ENCODE assay signal across 8 cellular contexts in genomic region chr3:101849714-101850326, GRCh38. TPM values are rescaled to one million over a fixed set of nuclear protein-coding genes. Genes with fewer than 3 reads are reported as not detected.
A peak's percentile ranks its signal among the peaks of the same experiment; 100 is the strongest.
DNase-seq lines count a peak whose midpoint lies in the region; ATAC-seq and TF ChIP-seq lines count a peak whose summit lies in the region.

No MANE protein-coding gene starts in this region.

- no peaks in the 10 kb centered on the region for H3K27me3 ChIP-seq in body of pancreas
- no peaks in the 10 kb centered on the region for H3K27me3 ChIP-seq in kidney epithelial cell (ENCODE audit: control insufficient read depth, insufficient read depth, low read length)

- ATAC-seq in HG03354 (IDR thresholded peaks at IDR 0.05; ENCODE audit: poor library complexity, severe bottlenecking, unreplicated experiment), result peak; percentile 31
- ATAC-seq in body of pancreas, result peak; percentile 24

- H3K36me3 Mint-ChIP-seq in CD14-positive monocyte, result peaks cover 43 to 45% of the 10 kb centered on the region in 2 donors

- H3K9me3 ChIP-seq in body of pancreas, result no peaks in the 10 kb centered on the region

- peaks cover 56% of the 10 kb centered on the region for H3K4me1 Mint-ChIP-seq in CD14-positive monocyte

- H3K4me3 Mint-ChIP-seq in CD14-positive monocyte, result peak overlapping the region; percentile 96

- no peaks in the 10 kb centered on the region for H3K27me3 Mint-ChIP-seq in CD14-positive monocyte (ENCODE audit: low read depth in 3 of 3)

- H3K36me3 ChIP-seq in body of pancreas (replicated peaks in 1 of 2; ENCODE audit: insufficient read depth in 1 of 2, low read depth in 2 of 2) (peaks cover 0 to 17% of the 10 kb centered on the region in 2 donors), kidney epithelial cell (ENCODE audit: control insufficient read depth, insufficient read depth, low read length) (peaks cover 2% of the 10 kb centered on the region)

- peak overlapping the region; percentile 64 to 95 for H3K4me3 ChIP-seq in body of pancreas
- H3K4me3 ChIP-seq in kidney epithelial cell (ENCODE audit: low read depth, low read length), result peak overlapping the region; percentile 96

- peak overlapping the region; percentile 97 to 100 (median 99) for H3K27ac ChIP-seq in body of pancreas

- intact Hi-C loops in CD14-positive monocyte (cut with micrococcal nuclease) (loop anchor here (5.0 to 10.0 kb wide), 4 partner anchors 38 to 175 kb away; no protein-coding TSS in a partner anchor), body of pancreas (cut with DNase I) (no loop called here)

- TF ChIP-seq CTCF in CD14-positive monocyte (IDR thresholded peaks at IDR 0.05) (no peak), body of pancreas (IDR thresholded peaks at IDR 0.05) (peak in 1 of 7 experiments; percentile 1), kidney epithelial cell (IDR thresholded peaks at IDR 0.05; ENCODE audit: insufficient read depth, low read length, poor library complexity, severe bottlenecking) (no peak)

- WGBS in body of pancreas, 2 donors, result 0 to 1% methylated on average over 18 to 24 of the region's 67 CpGs

- no peak for DNase-seq in CD14-positive monocyte (ENCODE audit: low spot score)
- peak; percentile 41 for DNase-seq in GM19238 (ENCODE audit: insufficient read length, low spot score)
- DNase-seq in T-helper 2 cell, result peak in 4 of 5 experiments; percentile 23 to 78 (median 33)
- DNase-seq in body of pancreas, result peak; percentile 45 to 55 (median 54)
- DNase-seq in kidney epithelial cell (ENCODE audit: low read depth), result no peak
- peak in 3 of 4 experiments; percentile 26 to 37 (median 29) for DNase-seq in stimulated activated CD4-positive, alpha-beta T cell treated with anti-CD3 and anti-CD28 coated beads, Interleukin-1b, Interleukin-23, amount 100 ng/mL, for 24 hours (ENCODE audit: low read depth in 4 of 4, low spot score in 1 of 4)
- no peak for DNase-seq in amniotic stem cell (lab: John Stamatoyannopoulos, UW)

- H3K4me1 ChIP-seq in body of pancreas, result peaks cover 62% of the 10 kb centered on the region

- H3K27ac Mint-ChIP-seq in CD14-positive monocyte, result peak overlapping the region; percentile 92 to 99 (median 96)

- TF ChIP-seq POLR2A in body of pancreas (IDR thresholded peaks at IDR 0.05), result peak in 1 of 3 donors; percentile 49

- peaks cover 0 to 6% (median 0%) of the 10 kb centered on the region in 7 donors for H3K9me3 Mint-ChIP-seq in CD14-positive monocyte

RNA-seq across cellular contexts. Expression of gene NFKBIZ, which starts 0.5 kb away (rescaled TPM):
- 10 to 100 TPM; 71.0 to 84.9 TPM for polyA plus RNA-seq in CD14-positive monocyte
- total RNA-seq in body of pancreas (10 to 100 TPM; 30.1 to 92.3 TPM), kidney epithelial cell (76.4 and 91.6 TPM in 2 replicates)

Comparison
In these comparisons a context has a peak if more than half of its experiments do, and no peak if none do; other contexts are left out.
1. DNase-seq: peak in GM19238 (single experiment), T-helper 2 cell (4 of 5), body of pancreas (4 of 4) and stimulated activated CD4-positive, alpha-beta T cell treated with anti-CD3 and anti-CD28 coated beads, Interleukin-1b, Interleukin-23, amount 100 ng/mL, for 24 hours (3 of 4); none in CD14-positive monocyte (single experiment), kidney epithelial cell (single experiment) and amniotic stem cell (single experiment).